8 cellular contexts compared by ENCODE assay signal in the genomic region with DNA sequence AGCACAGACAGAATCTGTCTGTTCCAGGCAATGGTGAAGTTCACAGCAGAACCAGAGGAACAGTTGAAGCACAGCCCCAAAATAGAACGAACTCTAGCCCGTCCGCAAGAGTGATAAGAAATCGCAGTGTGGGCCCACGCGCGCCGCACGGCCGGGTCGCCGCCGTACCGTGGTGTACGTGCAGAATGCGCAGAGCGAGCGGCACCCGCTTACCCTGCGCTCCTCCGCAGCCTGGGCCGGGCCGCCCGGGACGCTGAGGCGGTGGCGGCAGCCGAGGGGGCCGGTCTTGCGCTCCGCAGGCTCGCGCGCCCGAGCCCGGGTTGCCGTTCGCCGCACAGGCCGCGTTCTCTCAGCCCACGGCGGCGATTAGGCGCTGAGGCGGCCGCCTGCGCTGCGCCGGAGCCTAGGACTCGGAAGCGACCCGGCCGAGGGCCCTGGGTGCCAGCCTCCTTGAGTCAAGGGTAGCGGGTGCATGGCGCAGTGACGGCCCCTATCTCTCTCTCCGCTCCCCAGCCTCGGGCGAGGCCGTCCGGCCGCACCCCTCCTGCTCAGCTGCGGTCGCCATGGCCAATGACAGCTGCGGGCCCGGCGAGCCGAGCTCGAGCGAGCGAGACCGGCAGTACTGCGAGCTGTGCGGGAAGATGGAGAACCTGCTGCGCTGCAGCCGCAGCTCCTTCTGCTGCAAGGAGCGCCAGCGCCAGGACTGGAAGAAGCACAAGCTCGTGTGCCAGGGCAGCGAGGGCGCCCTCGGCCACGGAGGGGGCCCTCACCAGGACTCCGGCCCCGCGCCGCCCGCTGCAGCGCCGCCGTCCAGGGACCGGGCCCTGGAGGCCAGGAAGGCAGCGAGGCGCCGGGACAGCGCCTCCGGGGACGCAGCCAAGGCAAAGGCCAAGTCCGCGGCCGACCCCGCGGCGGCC. TPM values are rescaled to one million over a fixed set of nuclear protein-coding genes. Genes with fewer than 3 reads are reported as not detected.
DNase-seq lines count a peak whose midpoint lies in the region; ATAC-seq and TF ChIP-seq lines count a peak whose summit lies in the region.

No MANE protein-coding gene starts in this region.

- ATAC-seq in GM18502 (IDR thresholded peaks at IDR 0.05; ENCODE audit: poor library complexity, unreplicated experiment) (peak; percentile 50), HG02840 (IDR thresholded peaks at IDR 0.05; ENCODE audit: low FRiP score, unreplicated experiment) (peak; percentile 39), lower lobe of right lung (peak; percentile 84 to 88)

- peak overlapping the region; percentile 98 for H3K4me3 Mint-ChIP-seq in activated CD4-positive, alpha-beta memory T cell treated with anti-CD3 and anti-CD28 coated beads for 36 hours

- H3K27ac ChIP-seq in duodenal mucosa (ENCODE audit: low read depth, low read length) (peak overlapping the region; percentile 87), lower lobe of right lung (peak overlapping the region; percentile 87)

- peak overlapping the region; percentile 48 to 71 for H3K9ac ChIP-seq in duodenal mucosa (ENCODE audit: low read depth in 1 of 2, low read length in 2 of 2)

- H3K9me3 ChIP-seq in duodenal mucosa (ENCODE audit: control insufficient read depth in 1 of 2, low read length in 2 of 2) (no peaks in the 10 kb centered on the region), lower lobe of right lung (no peaks in the 10 kb centered on the region)

- no peaks in the 10 kb centered on the region for H3K9me3 Mint-ChIP-seq in activated CD4-positive, alpha-beta memory T cell treated with anti-CD3 and anti-CD28 coated beads for 36 hours

- POLR2A ChIA-PET in activated CD4-positive, alpha-beta memory T cell treated with anti-CD3 and anti-CD28 coated beads for 36 hours (lab: Charles Lee), result interaction anchor here (0.6 to 1.6 kb wide), 2 partner anchors 17 to 28 kb away, joined by 3 to 4 read pairs; no protein-coding TSS in a partner anchor

- peaks cover 0 to 8% of the 10 kb centered on the region in 2 donors for H3K36me3 ChIP-seq in duodenal mucosa (ENCODE audit: control insufficient read depth in 1 of 2, insufficient read depth in 2 of 2, low read length in 2 of 2)
- H3K36me3 ChIP-seq in lower lobe of right lung, result peaks cover 24% of the 10 kb centered on the region

- peaks cover 25% of the 10 kb centered on the region for H3K36me3 Mint-ChIP-seq in activated CD4-positive, alpha-beta memory T cell treated with anti-CD3 and anti-CD28 coated beads for 36 hours

- no peak for TF ChIP-seq CTCF in lower lobe of right lung (IDR thresholded peaks at IDR 0.05)

- intact Hi-C loops in activated CD4-positive, alpha-beta memory T cell treated with anti-CD3 and anti-CD28 coated beads for 36 hours (cut with micrococcal nuclease), result loop anchor here (1.0 kb wide), 1 partner anchor 45 kb away; no protein-coding TSS in a partner anchor
- intact Hi-C loops in lower lobe of right lung (cut with DNase I), result no loop called here

- peaks cover 47% of the 10 kb centered on the region for H3K4me1 Mint-ChIP-seq in activated CD4-positive, alpha-beta memory T cell treated with anti-CD3 and anti-CD28 coated beads for 36 hours (ENCODE audit: low read depth)

- peak overlapping the region; percentile 96 for H3K27ac Mint-ChIP-seq in activated CD4-positive, alpha-beta memory T cell treated with anti-CD3 and anti-CD28 coated beads for 36 hours

- H3K4me1 ChIP-seq in duodenal mucosa (ENCODE audit: control insufficient read depth in 1 of 2, insufficient read depth in 2 of 2, low read length in 2 of 2) (peaks cover 20 to 26% of the 10 kb centered on the region in 2 donors), lower lobe of right lung (peaks cover 37% of the 10 kb centered on the region)

- no peaks in the 10 kb centered on the region for H3K27me3 Mint-ChIP-seq in activated CD4-positive, alpha-beta memory T cell treated with anti-CD3 and anti-CD28 coated beads for 36 hours

- H3K27me3 ChIP-seq in duodenal mucosa (ENCODE audit: control insufficient read depth in 1 of 2, insufficient read depth in 2 of 2, low read length in 2 of 2) (no peaks in the 10 kb centered on the region), lower lobe of right lung (ENCODE audit: low read depth) (no peaks in the 10 kb centered on the region)

- H3K4me3 ChIP-seq in duodenal mucosa (ENCODE audit: low read depth in 1 of 2, low read length in 2 of 2) (peak overlapping the region; percentile 79 to 83), lower lobe of right lung (peak overlapping the region; percentile 78)

- peak; percentile 63 for DNase-seq in NCI-H2171 treated with DMSO at 0.1 percent for 48 hours (lab: John Stamatoyannopoulos, UW)
- DNase-seq in activated CD4-positive, alpha-beta memory T cell treated with anti-CD3 and anti-CD28 coated beads for 36 hours, result peak; percentile 73
- DNase-seq in lower lobe of right lung, result peak; percentile 85
- peak; percentile 45 to 68 (median 47) for DNase-seq in stimulated activated CD4-positive, alpha-beta T cell treated with anti-CD3 and anti-CD28 coated beads, TNF-alpha, amount 100 ng/mL, for 24 hours (ENCODE audit: low read depth in 3 of 3)
- DNase-seq in DMS114 treated with DMSO at 0.1 percent for 48 hours (lab: John Stamatoyannopoulos, UW; ENCODE audit: unreplicated experiment), result no peak

- CTCF ChIA-PET in activated CD4-positive, alpha-beta memory T cell treated with anti-CD3 and anti-CD28 coated beads for 36 hours (lab: Charles Lee), result interaction anchor here (0.6 to 3.2 kb wide), 7 partner anchors 22 to 1801 kb away, joined by 3 to 17 read pairs (median 5); no protein-coding TSS in a partner anchor

RNA-seq across cellular contexts. Expression of a gene that starts 20.5 kb away (rescaled TPM):
- 10 to 100 TPM; 13.7 to 14.9 TPM for total RNA-seq in activated CD4-positive, alpha-beta memory T cell treated with anti-CD3 and anti-CD28 coated beads for 36 hours
- 29.9 TPM for total RNA-seq in lower lobe of right lung

RNA-seq across cellular contexts. Expression of a gene that starts 24.4 kb away (rescaled TPM):
- total RNA-seq in activated CD4-positive, alpha-beta memory T cell treated with anti-CD3 and anti-CD28 coated beads for 36 hours, result 1 to 10 TPM; 6.2 to 7.8 TPM
- total RNA-seq in lower lobe of right lung, result 10.4 TPM

RNA-seq across cellular contexts. Expression of a gene that starts 32.8 kb away (rescaled TPM):
- total RNA-seq in activated CD4-positive, alpha-beta memory T cell treated with anti-CD3 and anti-CD28 coated beads for 36 hours, result 1 to 10 TPM; 7.5 to 9.5 TPM
- total RNA-seq in lower lobe of right lung, result 6.9 TPM
